Comparison of ENCODE assay signal across 9 cellular contexts in genomic region chr11:88301478-88302140, GRCh38. TPM values are rescaled to one million over a fixed set of nuclear protein-coding genes. Genes with fewer than 3 reads are reported as not detected.
DNase-seq lines count a peak whose midpoint lies in the region; ATAC-seq and TF ChIP-seq lines count a peak whose summit lies in the region.
"Had no signal": no experiment of that assay in that cellular context is flagged by ENCODE, and none has a peak within 500 bp of the region (broad histone marks: within the 10 kb centered on the region; RNA-seq: fewer than 3 reads in every experiment).

No MANE protein-coding gene starts in this region.

- DNase-seq in AG10803 (ENCODE audit: low read depth) (peak; percentile 52), amniotic epithelial cell (ENCODE audit: low read depth) (peak; percentile 34), RKO (ENCODE audit: low spot score) (no peak), ovary (no peak), cortex of kidney (lab: John Stamatoyannopoulos, UW) (no peak), anterior cingulate cortex (lab: John Stamatoyannopoulos, UW) (no peak)

- H3K4me1 ChIP-seq in ovary (ENCODE audit: insufficient read depth) = no peaks in the 10 kb centered on the region

- H3K9me3 ChIP-seq in ovary = no peaks in the 10 kb centered on the region

- H3K4me3 ChIP-seq in AG10803 (ENCODE audit: low read length) = no peak overlapping the region
- no peak overlapping the region for H3K4me3 ChIP-seq in ovary
- H3K4me3 ChIP-seq: SK-N-MC had no signal

- H3K27me3 ChIP-seq in ovary = no peaks in the 10 kb centered on the region

- no peak for TF ChIP-seq CTCF in AG10803 (conservative IDR thresholded peaks at IDR 0.05; ENCODE audit: low read length)
- TF ChIP-seq CTCF in ovary (IDR thresholded peaks at IDR 0.05) = no peak

- intact Hi-C loops in ovary (cut with DNase I) = no loop called here

- no peak for TF ChIP-seq EP300 in ovary (IDR thresholded peaks at IDR 0.05)

- 52 to 60% (median 57%) methylated on average over 9 of the region's 9 CpGs for WGBS in ovary, 3 donors

- ATAC-seq in GM18873 (IDR thresholded peaks at IDR 0.05; ENCODE audit: low FRiP score, unreplicated experiment) (peak; percentile 43), HG02973 (IDR thresholded peaks at IDR 0.05; ENCODE audit: unreplicated experiment) (peak; percentile 46)

- TF ChIP-seq POLR2A in ovary (IDR thresholded peaks at IDR 0.05) = no peak

- H3K27ac ChIP-seq in ovary = no peak overlapping the region
- H3K27ac ChIP-seq: SK-N-MC had no signal

- H3K36me3 ChIP-seq in ovary = no peaks in the 10 kb centered on the region

RNA-seq across cellular contexts. Expression of gene CTSC, which starts 35.9 kb away (rescaled TPM):
- 10 to 100 TPM; 20.3 to 51.2 (median 29.2) TPM for total RNA-seq in ovary
- polyA plus RNA-seq in ovary = 100 to 1,000 TPM in 1 of 2 donors, 10 to 100 TPM in 1; 22.0 to 257 TPM

Comparison
In these comparisons a context has a peak if more than half of its experiments do, and no peak if none do; other contexts are left out.
1. DNase-seq: peak in AG10803 (single experiment) and amniotic epithelial cell (single experiment); none in RKO (single experiment), ovary (0 of 5), cortex of kidney (single experiment) and anterior cingulate cortex (0 of 58).